ENCODE assay signal across 26 cellular contexts in the genomic region with DNA sequence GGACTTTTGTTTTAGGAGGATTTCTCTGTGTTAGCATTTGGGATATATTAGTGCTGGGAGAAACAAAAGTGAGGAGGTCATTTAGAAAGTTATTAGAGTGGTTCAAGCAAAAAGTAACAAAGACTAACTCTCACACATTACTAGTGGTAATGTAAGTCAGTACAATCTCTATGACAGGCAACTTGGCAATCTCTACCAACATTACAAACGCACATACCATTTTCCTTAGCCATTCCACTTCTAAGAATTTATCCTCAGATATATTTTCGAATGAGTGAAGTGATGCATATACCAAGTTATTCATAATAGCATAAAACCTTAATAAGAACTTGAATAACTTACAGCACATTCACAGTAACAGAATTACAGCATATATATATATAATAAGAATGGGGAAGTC.
"Had no signal": no experiment of that assay in that cellular context is flagged by ENCODE, and none has a peak within 500 bp of the region (broad histone marks: within the 10 kb centered on the region; RNA-seq: fewer than 3 reads in every experiment).

No MANE protein-coding gene starts in this region.

- H3K9ac ChIP-seq: neural progenitor cell had no signal

- H3K36me3 ChIP-seq: adrenal gland, cardiac muscle cell, neural progenitor cell, sigmoid colon, thoracic aorta, upper lobe of left lung had no signal

- H3K4me3 ChIP-seq: adrenal gland, body of pancreas, cardiac muscle cell, hepatocyte, neural progenitor cell, sigmoid colon, smooth muscle cell, thoracic aorta, upper lobe of left lung had no signal

- ATAC-seq: activated T-cell treated with anti-CD3 and anti-CD28 coated beads, Interleukin-2, amount 50 U/mL, for 72 hours; body of pancreas; left ventricle myocardium superior; naive thymus-derived CD8-positive, alpha-beta T cell; stimulated activated memory B cell treated with anti-CD40 and anti-IgM and Interleukin-4, amounts not matched to agents 10 μg/mL and 1 μg/mL and 100 μg/mL, for 72 hours; WTC11 had no signal

- H3K4me2 ChIP-seq: hepatocyte, neural progenitor cell, smooth muscle cell had no signal

- DNase-seq: activated CD4-positive, alpha-beta memory T cell treated with anti-CD3 and anti-CD28 coated beads, Interleukin-2, amount 10 ng/mL, durations not matched to agents 7 days and 5 days; activated CD4-positive, alpha-beta T cell treated with anti-CD3 and anti-CD28 coated beads for 48 hours; activated effector memory CD4-positive, alpha-beta T cell treated with anti-CD3 and anti-CD28 coated beads, Interleukin-2, amount 50 U/mL, for 16 hours; activated T-cell treated with anti-CD3 and anti-CD28 coated beads, Interleukin-2, amount 50 U/mL, for 72 hours; adrenal gland; body of pancreas; cortex of kidney; glutamatergic neuron; immature natural killer cell; left ventricle myocardium superior; mammary epithelial cell; naive thymus-derived CD8-positive, alpha-beta T cell; posterior cingulate gyrus; sigmoid colon; stimulated activated CD4-positive, alpha-beta T cell treated with anti-CD3 and anti-CD28 coated beads, Interleukin-15, amount 100 ng/mL, for 24 hours; T1000; upper lobe of left lung had no signal

- H2AFZ ChIP-seq: hepatocyte, neural progenitor cell had no signal

- H3K4me1 ChIP-seq: adrenal gland, body of pancreas, neural progenitor cell, sigmoid colon, upper lobe of left lung had no signal

- H3K9me3 ChIP-seq: adrenal gland, thoracic aorta had no signal

- H3K27me3 ChIP-seq: adrenal gland, body of pancreas, cardiac muscle cell, hepatocyte, neural progenitor cell, sigmoid colon, upper lobe of left lung had no signal

- H3K27ac ChIP-seq: adrenal gland, body of pancreas, cardiac muscle cell, epithelial cell of prostate, hepatocyte, neural progenitor cell, sigmoid colon, thoracic aorta, upper lobe of left lung had no signal

- FAIRE-seq: frontal cortex had no signal

- H3K79me2 ChIP-seq: hepatocyte had no signal
